ENCODE assay signal across 21 cellular contexts in genomic region chr6:29831776-29832175, GRCh38. TPM values are rescaled to one million over a fixed set of nuclear protein-coding genes. Genes with fewer than 3 reads are reported as not detected.
DNase-seq lines count a peak whose midpoint lies in the region; TF ChIP-seq lines count a peak whose summit lies in the region.
"Had no signal": no experiment of that assay in that cellular context is flagged by ENCODE, and none has a peak within 500 bp of the region (broad histone marks: within the 10 kb centered on the region; RNA-seq: fewer than 3 reads in every experiment).

No MANE protein-coding gene starts in this region.

- H3K4me1 ChIP-seq in HEK293 (ENCODE audit: control insufficient read depth, insufficient read depth, low read length) (no peaks in the 10 kb centered on the region), adrenal gland (replicated peaks in 1 of 2) (peaks cover 0 to 10% of the 10 kb centered on the region in 2 donors), vagina (peaks cover 10% of the 10 kb centered on the region), neural progenitor cell (no peaks in the 10 kb centered on the region)
- H3K4me1 ChIP-seq: Caco-2 had no signal

- intact Hi-C loops in adrenal gland (cut with DNase I) (loop anchor here (2.0 to 10.0 kb wide), 3 partner anchors 87 to 127 kb away; no protein-coding TSS in a partner anchor), vagina (cut with DNase I) (loop anchor here (10.0 kb wide), 1 partner anchor 127 kb away; no protein-coding TSS in a partner anchor)

- H3K36me3 Mint-ChIP-seq in neural progenitor cell: no peaks in the 10 kb centered on the region
- H3K36me3 Mint-ChIP-seq: IgD-negative memory B cell had no signal

- no peak overlapping the region for H3K27ac Mint-ChIP-seq in neural progenitor cell
- H3K27ac Mint-ChIP-seq: CD4-positive, alpha-beta T cell; H9; IgD-negative memory B cell had no signal

- H3F3A ChIP-seq in neural progenitor cell (ENCODE audit: low read depth): no peaks in the 10 kb centered on the region

- 62 to 81% (median 79%) methylated on average over 2 of the region's 2 CpGs for WGBS in adrenal gland, 4 donors

- no peak overlapping the region for H2AFZ ChIP-seq in neural progenitor cell (replicated peaks)

- no peak overlapping the region for H3K4me3 ChIP-seq in AG10803 (ENCODE audit: low read length)
- no peak overlapping the region for H3K4me3 ChIP-seq in HEK293 (ENCODE audit: low read depth, low read length)
- H3K4me3 ChIP-seq in SK-N-MC: peak overlapping the region; percentile 22; the same call in 1 of the 2 replicates
- H3K4me3 ChIP-seq in adrenal gland: no peak overlapping the region
- H3K4me3 ChIP-seq in vagina: no peak overlapping the region
- H3K4me3 ChIP-seq in neural progenitor cell: no peak overlapping the region
- H3K4me3 ChIP-seq: GM12878 had no signal

- H3K27ac ChIP-seq in HEK293 (ENCODE audit: extremely low read depth, low read depth, low read length) (no peak overlapping the region), SK-N-MC (no peak overlapping the region), adrenal gland (no peak overlapping the region), vagina (no peak overlapping the region), neural progenitor cell (no peak overlapping the region)
- H3K27ac ChIP-seq: C4-2B had no signal

- CTCF ChIA-PET in HEK293 (lab: Yijun Ruan, JAX): interaction anchor here (1.0 to 5.0 kb wide), 6 partner anchors 78 to 185 kb away, joined by 3 to 158 read pairs (median 5); no protein-coding TSS in a partner anchor

- H4K20me1 ChIP-seq in neural progenitor cell (ENCODE audit: low read depth): no peaks in the 10 kb centered on the region

- H3K9me3 Mint-ChIP-seq in neural progenitor cell: peaks cover 6% of the 10 kb centered on the region
- H3K9me3 Mint-ChIP-seq: CD4-positive, alpha-beta T cell; H9; IgD-negative memory B cell had no signal

- DNase-seq in AG10803 (ENCODE audit: low read depth) (peak; percentile 5), SK-N-MC (ENCODE audit: low read depth, low spot score) (peak; percentile 56), middle frontal gyrus (ENCODE audit: extremely low spot score, low spot score) (peak; percentile 19), adrenal gland (no peak), vagina (ENCODE audit: extremely low spot score in 2 of 2) (no peak), neural progenitor cell (ENCODE audit: low spot score) (no peak), kidney tubule cell (ENCODE audit: low spot score) (no peak)
- DNase-seq: 8988T; Caco-2; CD4-positive, alpha-beta T cell; DMS53; DND-41; EL; H9; KBM-7 had no signal

- POLR2A ChIA-PET in HEK293 (lab: Yijun Ruan, JAX): no interaction called here

- H3K4me1 Mint-ChIP-seq in neural progenitor cell: peaks cover 4% of the 10 kb centered on the region

- no peaks in the 10 kb centered on the region for H3K36me3 ChIP-seq in HEK293 (ENCODE audit: control insufficient read depth in 2 of 2, insufficient read depth in 1 of 2, low read length in 2 of 2)
- no peaks in the 10 kb centered on the region for H3K36me3 ChIP-seq in SK-N-MC (ENCODE audit: insufficient read depth, low read length)
- H3K36me3 ChIP-seq in adrenal gland (replicated peaks in 1 of 2): no peaks in the 10 kb centered on the region
- H3K36me3 ChIP-seq in vagina: no peaks in the 10 kb centered on the region
- no peaks in the 10 kb centered on the region for H3K36me3 ChIP-seq in neural progenitor cell

- no peak for TF ChIP-seq POLR2A in adrenal gland (IDR thresholded peaks at IDR 0.05)
- no peak for TF ChIP-seq POLR2A in vagina (IDR thresholded peaks at IDR 0.05)

- H3K4me3 Mint-ChIP-seq in neural progenitor cell: no peak overlapping the region
- H3K4me3 Mint-ChIP-seq: CD4-positive, alpha-beta T cell; H9; IgD-negative memory B cell had no signal

- H3K79me2 ChIP-seq in neural progenitor cell (ENCODE audit: low read depth): no peaks in the 10 kb centered on the region

- no peak for TF ChIP-seq CTCF in AG10803 (conservative IDR thresholded peaks at IDR 0.05; ENCODE audit: low read length)
- no peak for TF ChIP-seq CTCF in HEK293 (tag by site-specific recombination; IDR thresholded peaks at IDR 0.05)
- TF ChIP-seq CTCF in adrenal gland (IDR thresholded peaks at IDR 0.05): no peak
- TF ChIP-seq CTCF in vagina (IDR thresholded peaks at IDR 0.05): no peak
- no peak for TF ChIP-seq CTCF in neural progenitor cell (IDR thresholded peaks at IDR 0.05)

- H3K9ac ChIP-seq in SK-N-MC (ENCODE audit: insufficient read length): no peak overlapping the region
- no peak overlapping the region for H3K9ac ChIP-seq in neural progenitor cell

- no peak overlapping the region for H3K4me2 ChIP-seq in neural progenitor cell

- H3K27me3 ChIP-seq in adrenal gland: peaks cover 33% of the 10 kb centered on the region
- H3K27me3 ChIP-seq in vagina: no peaks in the 10 kb centered on the region
- peaks cover 92% of the 10 kb centered on the region for H3K27me3 ChIP-seq in neural progenitor cell

- peaks cover 45% of the 10 kb centered on the region for H3K27me3 Mint-ChIP-seq in neural progenitor cell (ENCODE audit: insufficient read depth, low read depth)

- no peaks in the 10 kb centered on the region for H3K9me3 ChIP-seq in HEK293 (ENCODE audit: control insufficient read depth, insufficient read depth, low read depth, low read length)
- no peaks in the 10 kb centered on the region for H3K9me3 ChIP-seq in SK-N-MC (ENCODE audit: low read depth, low read length)
- no peaks in the 10 kb centered on the region for H3K9me3 ChIP-seq in adrenal gland (replicated peaks in 1 of 3)
- no peaks in the 10 kb centered on the region for H3K9me3 ChIP-seq in vagina
- no peaks in the 10 kb centered on the region for H3K9me3 ChIP-seq in neural progenitor cell (ENCODE audit: low read depth)
- H3K9me3 ChIP-seq: Caco-2 had no signal

TF ChIP-seq in HEK293, 187 proteins besides CTCF, POLR2A, EP300 and RAD21:
- peak; percentile 72 for TF ChIP-seq ZFHX2 (tag by site-specific recombination; conservative IDR thresholded peaks at IDR 0.05)
- TF ChIP-seq KLF17 (tag by site-specific recombination; IDR thresholded peaks at IDR 0.05): no peak
- peak; percentile 62 for TF ChIP-seq EGR2 (tag by site-specific recombination; IDR thresholded peaks at IDR 0.05; ENCODE audit: low read depth)

RNA-seq across cellular contexts. Expression of gene HLA-G, which starts 4.2 kb away (rescaled TPM):
- total RNA-seq in adrenal gland: 1 to 10 TPM in 1 of 8 donors, under 1 TPM in 4, not detected in 3; 0.14 to 1.6 (median 0.32) TPM
- polyA plus RNA-seq in adrenal gland: not detected
- total RNA-seq in vagina: not detected
- total RNA-seq in neural progenitor cell (ENCODE audit: low replicate concordance): not detected in 2 replicates
- total RNA-seq: Caco-2, G401 had no signal
- polyA plus RNA-seq: BJ had no signal

Comparison
In these comparisons a context has a peak if more than half of its experiments do, and no peak if none do; other contexts are left out.
1. DNase-seq: peak in AG10803 (single experiment), SK-N-MC (single experiment) and middle frontal gyrus (single experiment); none in adrenal gland (0 of 7), vagina (0 of 2), neural progenitor cell (single experiment) and kidney tubule cell (single experiment).